Comparison of ENCODE assay signal across 29 cellular contexts in the genomic region with DNA sequence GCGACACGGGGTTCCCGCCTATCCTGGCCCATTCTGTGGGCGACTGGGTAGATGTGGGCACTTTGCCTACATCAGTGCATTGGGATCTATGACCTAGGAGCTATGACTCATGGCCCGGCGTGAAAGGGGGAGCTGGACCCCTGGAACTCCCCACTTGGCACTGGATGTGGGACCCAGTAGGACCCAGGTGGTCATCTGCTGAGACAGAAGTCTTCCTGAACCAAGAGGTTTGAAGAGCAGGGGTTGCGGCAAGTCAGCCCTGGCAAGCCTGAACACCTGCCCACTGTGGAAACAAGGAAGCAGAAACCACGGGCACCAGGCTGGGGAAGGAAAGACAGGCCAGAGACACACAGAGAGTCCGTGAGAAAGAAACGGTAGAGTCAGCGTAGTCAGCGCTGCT.
"Had no signal": no experiment of that assay in that cellular context is flagged by ENCODE, and none has a peak within 500 bp of the region (broad histone marks: within the 10 kb centered on the region; RNA-seq: fewer than 3 reads in every experiment).

No MANE protein-coding gene starts in this region.

- H3K4me3 ChIP-seq: colonic mucosa, esophagus muscularis mucosa, gastroesophageal sphincter, heart right ventricle, left lung, ovary, psoas muscle, sigmoid colon, testis, tibial nerve, upper lobe of left lung, uterus had no signal

- H3K27me3 ChIP-seq: colonic mucosa, foreskin keratinocyte, ovary, testis, tibial nerve, upper lobe of left lung, uterus had no signal

- H3K36me3 ChIP-seq: colonic mucosa, esophagus muscularis mucosa, gastroesophageal sphincter, heart right ventricle, left lung, ovary, sigmoid colon, tibial nerve, upper lobe of left lung, uterus had no signal

- DNase-seq: colonic mucosa; dermis blood vessel endothelial cell; effector memory CD4-positive, alpha-beta T cell; foreskin keratinocyte; glutamatergic neuron; heart right ventricle; hippocampal formation; left cardiac atrium; left lung; mesenchymal stem cell; midbrain; naive thymus-derived CD4-positive, alpha-beta T cell; occipital lobe; ovary; posterior cingulate gyrus; psoas muscle; right cardiac atrium; sigmoid colon; stimulated activated CD4-positive, alpha-beta T cell treated with anti-CD3 and anti-CD28 coated beads, Interleukin-2, amount 100 ng/mL, for 24 hours; stimulated activated CD4-positive, alpha-beta T cell treated with anti-CD3 and anti-CD28 coated beads, Interleukin-4, amount 100 ng/mL, for 24 hours; stimulated activated naive CD8-positive, alpha-beta T cell treated with anti-CD3 and anti-CD28 coated beads, Interleukin-15, Interleukin-2, amounts not matched to agents 100 U/mL and 50 U/mL, for 24 hours; substantia nigra; testis; upper lobe of left lung; uterus had no signal

- H3K27ac ChIP-seq: colonic mucosa, esophagus muscularis mucosa, foreskin keratinocyte, gastroesophageal sphincter, heart right ventricle, left lung, ovary, psoas muscle, sigmoid colon, testis, tibial nerve, upper lobe of left lung, uterus had no signal

- H3K9me3 ChIP-seq: colonic mucosa, esophagus muscularis mucosa, gastroesophageal sphincter, heart right ventricle, left lung, ovary, psoas muscle, sigmoid colon, testis, tibial nerve, upper lobe of left lung, uterus had no signal

- ATAC-seq: foreskin keratinocyte; gastroesophageal sphincter; heart right ventricle; left cardiac atrium; left lung; naive thymus-derived CD4-positive, alpha-beta T cell; psoas muscle; right cardiac atrium; stimulated activated effector memory CD8-positive, alpha-beta T cell treated with anti-CD3 and anti-CD28 coated beads, Interleukin-12 subunit alpha, Interleukin-12 subunit beta, amount 100 ng/mL, for 72 hours; stimulated activated naive CD8-positive, alpha-beta T cell treated with anti-CD3 and anti-CD28 coated beads, Interleukin-15, Interleukin-2, amounts not matched to agents 100 U/mL and 50 U/mL, for 24 hours had no signal

- H3K4me1 ChIP-seq: colonic mucosa, esophagus muscularis mucosa, foreskin keratinocyte, gastroesophageal sphincter, heart right ventricle, left lung, psoas muscle, sigmoid colon, testis, tibial nerve, uterus had no signal
